In genomic region chr22:20979940-20980453, GRCh38 we compare ENCODE assay signal across 13 cellular contexts. TPM values are rescaled to one million over a fixed set of nuclear protein-coding genes. Genes with fewer than 3 reads are reported as not detected.
A peak's percentile ranks its signal among the peaks of the same experiment; 100 is the strongest.
DNase-seq lines count a peak whose midpoint lies in the region; ATAC-seq and TF ChIP-seq lines count a peak whose summit lies in the region.
"Had no signal": no experiment of that assay in that cellular context is flagged by ENCODE, and none has a peak within 500 bp of the region (broad histone marks: within the 10 kb centered on the region; RNA-seq: fewer than 3 reads in every experiment).

No MANE protein-coding gene starts in this region.

- peak overlapping the region; percentile 78 for H3K4me3 Mint-ChIP-seq in endothelial cell (ENCODE audit: unreplicated experiment)
- H3K4me3 Mint-ChIP-seq in naive B cell: peak overlapping the region in 6 of 8 donors; percentile 29 to 91 (median 54)

- intact Hi-C loops in heart right ventricle (cut with DNase I) (loop anchor here in 5 of 10 donors (2.0 to 10.0 kb wide), 6 partner anchors 63 to 95 kb away; partner anchors contain the start of genes CRKL (in 4 of the 5) and LRRC74B (in 1 of the 5)), left cardiac atrium (cut with DNase I) (no loop called here), vagina (cut with DNase I) (no loop called here)

- POLR2A ChIA-PET in HEK293T (lab: Yijun Ruan, JAX): interaction anchor here (0.6 to 4.1 kb wide), 4 partner anchors 10 to 24 kb away, joined by 4 to 121 read pairs (median 68); partner anchors contain the start of genes AIFM3 and THAP7

- TF ChIP-seq POLR2A in vagina (IDR thresholded peaks at IDR 0.05): no peak

- H3K9me3 Mint-ChIP-seq in endothelial cell (ENCODE audit: unreplicated experiment) (no peaks in the 10 kb centered on the region), naive B cell (peaks cover 0 to 4% (median 0%) of the 10 kb centered on the region in 7 donors)

- H3K27me3 ChIP-seq in heart right ventricle (no peaks in the 10 kb centered on the region), vagina (no peaks in the 10 kb centered on the region)
- H3K27me3 ChIP-seq: right atrium auricular region had no signal

- H3K4me1 Mint-ChIP-seq in endothelial cell (ENCODE audit: unreplicated experiment) (peaks cover 14% of the 10 kb centered on the region), naive B cell (peaks cover 34 to 46% (median 40%) of the 10 kb centered on the region in 3 donors)

- H3K27ac Mint-ChIP-seq in endothelial cell (ENCODE audit: unreplicated experiment): peak overlapping the region; percentile 75
- peak overlapping the region in 2 of 6 donors; percentile 31 to 89 for H3K27ac Mint-ChIP-seq in naive B cell
- H3K27ac Mint-ChIP-seq: HFFc6 had no signal

- CTCF ChIA-PET in HEK293T (lab: Yijun Ruan, JAX): no interaction called here

- ATAC-seq in heart right ventricle (no peak), left cardiac atrium (no peak), naive B cell (ENCODE audit: low read depth in 2 of 2) (no peak), HG02763 (IDR thresholded peaks at IDR 0.05; ENCODE audit: unreplicated experiment) (no peak)

- H3K27ac ChIP-seq in heart right ventricle: peak overlapping the region in 1 of 10 donors; percentile 3
- no peak overlapping the region for H3K27ac ChIP-seq in vagina

- WGBS in heart right ventricle, 2 donors: 37 to 44% methylated on average over 13 of the region's 13 CpGs

- H3K27me3 Mint-ChIP-seq in endothelial cell (ENCODE audit: unreplicated experiment) (peaks cover 21% of the 10 kb centered on the region), naive B cell (peaks cover 0 to 37% (median 8%) of the 10 kb centered on the region in 3 donors)
- H3K27me3 Mint-ChIP-seq: stimulated activated memory B cell treated with anti-CD40 and anti-IgM and Interleukin-4, amounts not matched to agents 10 μg/mL and 1 μg/mL and 100 μg/mL, for 72 hours had no signal

- H3K36me3 Mint-ChIP-seq in endothelial cell (ENCODE audit: low read depth, unreplicated experiment): no peaks in the 10 kb centered on the region
- no peaks in the 10 kb centered on the region for H3K36me3 Mint-ChIP-seq in naive B cell

- DNase-seq in heart right ventricle: no peak
- no peak for DNase-seq in left cardiac atrium
- no peak for DNase-seq in endothelial cell (ENCODE audit: low spot score)
- DNase-seq in naive B cell: no peak
- DNase-seq in vagina (ENCODE audit: extremely low spot score in 2 of 2): no peak
- DNase-seq in A172 (ENCODE audit: low spot score): no peak
- no peak for DNase-seq in HEK293T (ENCODE audit: extremely low spot score)
- DNase-seq: HFFc6 had no signal

- H3K36me3 ChIP-seq in heart right ventricle (peaks cover 0 to 15% (median 0%) of the 10 kb centered on the region in 9 donors), vagina (no peaks in the 10 kb centered on the region)
- H3K36me3 ChIP-seq: right atrium auricular region had no signal

- peak overlapping the region in 8 of 10 donors; percentile 15 to 41 (median 32) for H3K4me3 ChIP-seq in heart right ventricle
- H3K4me3 ChIP-seq in vagina: peak overlapping the region; percentile 28 to 43

- peaks cover 20 to 42% (median 34%) of the 10 kb centered on the region in 9 donors for H3K4me1 ChIP-seq in heart right ventricle
- H3K4me1 ChIP-seq in vagina: peaks cover 40% of the 10 kb centered on the region

- peaks cover 0 to 10% (median 6%) of the 10 kb centered on the region in 11 donors for H3K9me3 ChIP-seq in heart right ventricle
- peaks cover 5% of the 10 kb centered on the region for H3K9me3 ChIP-seq in vagina

- TF ChIP-seq CTCF in heart right ventricle (IDR thresholded peaks at IDR 0.05) (no peak), endothelial cell (IDR thresholded peaks at IDR 0.05; ENCODE audit: unreplicated experiment) (no peak), vagina (IDR thresholded peaks at IDR 0.05) (no peak)

TF ChIP-seq in HEK293T, 16 proteins besides CTCF, POLR2A, EP300 and RAD21:
- no peak for TF ChIP-seq HDGF (IDR thresholded peaks at IDR 0.05; ENCODE audit: borderline replicate concordance)
- no peak for TF ChIP-seq ZNF384 (IDR thresholded peaks at IDR 0.05)
- TF ChIP-seq SP1 (IDR thresholded peaks at IDR 0.05): no peak
- no peak for TF ChIP-seq LEF1 (IDR thresholded peaks at IDR 0.05; ENCODE audit: borderline replicate concordance)
- no peak for TF ChIP-seq TARDBP (IDR thresholded peaks at IDR 0.05)
- no peak for TF ChIP-seq L3MBTL2 (conservative IDR thresholded peaks at IDR 0.05)
- no peak for TF ChIP-seq BHLHE40 (IDR thresholded peaks at IDR 0.05; ENCODE audit: borderline replicate concordance)

RNA-seq across cellular contexts. Expression of gene LZTR1, which starts 2.1 kb away (rescaled TPM):
- 10 to 100 TPM; 14.7 to 32.5 (median 23.7) TPM for total RNA-seq in heart right ventricle
- polyA plus RNA-seq in heart right ventricle: 10 to 100 TPM; 25.0 to 36.5 TPM
- 10 to 100 TPM; 26.9 to 29.1 TPM for total RNA-seq in left cardiac atrium
- total RNA-seq in endothelial cell (ENCODE audit: unreplicated experiment): 113 TPM
- 10 to 100 TPM in 2 of 6 donors, 1 to 10 TPM in 4; 3.6 to 15.0 (median 9.3) TPM for polyA plus RNA-seq in naive B cell (ENCODE audit: low read depth in 6 of 6)
- total RNA-seq in vagina: 61.9 TPM
- 18.9 and 21.9 TPM in 2 replicates for total RNA-seq in A172 (2014; rRNA removed; shearing (Covaris generic))

RNA-seq across cellular contexts. Expression of gene AIFM3, which starts 12.9 kb away (rescaled TPM):
- total RNA-seq in heart right ventricle: 1 to 10 TPM in 3 of 10 donors, under 1 TPM in 6, not detected in 1; 0.24 to 1.5 (median 0.50) TPM
- polyA plus RNA-seq in heart right ventricle: 1 to 10 TPM in 1 of 2 donors, under 1 TPM in 1; 0.29 to 1.5 TPM
- 1 to 10 TPM; 1.5 to 2.4 TPM for total RNA-seq in left cardiac atrium
- total RNA-seq in endothelial cell (ENCODE audit: unreplicated experiment): 0.15 TPM
- under 1 TPM in 2 of 6 donors, not detected in 4; 0.26 to 0.82 TPM for polyA plus RNA-seq in naive B cell (ENCODE audit: low read depth in 6 of 6)
- total RNA-seq in vagina: not detected
- 1.4 TPM in 1 of 2 replicates, not detected in the other for total RNA-seq in A172 (2014; rRNA removed; shearing (Covaris generic))
- total RNA-seq: HT1080 had no signal

RNA-seq across cellular contexts. Expression of gene THAP7, which starts 21.9 kb away (rescaled TPM):
- 10 to 100 TPM; 15.5 to 26.3 (median 17.5) TPM for total RNA-seq in heart right ventricle
- polyA plus RNA-seq in heart right ventricle: 10 to 100 TPM; 29.3 to 54.9 TPM
- 10 to 100 TPM; 20.9 to 22.1 TPM for total RNA-seq in left cardiac atrium
- 13.5 TPM for total RNA-seq in endothelial cell (ENCODE audit: unreplicated experiment)
- polyA plus RNA-seq in naive B cell (ENCODE audit: low read depth in 6 of 6): 10 to 100 TPM; 36.6 to 43.6 (median 40.9) TPM
- 34.9 TPM for total RNA-seq in vagina
- total RNA-seq in A172 (2014; rRNA removed; shearing (Covaris generic)): 46.9 and 49.0 TPM in 2 replicates

RNA-seq across cellular contexts. Expression of gene P2RX6, which starts 35.0 kb away (rescaled TPM):
- total RNA-seq in heart right ventricle (1 to 10 TPM in 9 of 10 donors, under 1 TPM in 1; 0.81 to 7.7 (median 3.9) TPM), left cardiac atrium (1 to 10 TPM; 2.2 to 4.6 TPM), endothelial cell (ENCODE audit: unreplicated experiment) (not detected), vagina (1.7 TPM)
- polyA plus RNA-seq in heart right ventricle (under 1 TPM; 0.07 to 0.80 TPM), naive B cell (ENCODE audit: low read depth in 6 of 6) (under 1 TPM in 1 of 6 donors, not detected in 5; 0.44 TPM)
- total RNA-seq in A172 (2014; rRNA removed; shearing (Covaris generic)): 2.8 and 3.5 TPM in 2 replicates

RNA-seq across cellular contexts. Expression of gene SLC7A4, which starts 52.4 kb away (rescaled TPM):
- total RNA-seq in heart right ventricle (under 1 TPM in 4 of 10 donors, not detected in 6; 0.14 to 0.78 (median 0.20) TPM), left cardiac atrium (under 1 TPM; 0.47 to 0.68 TPM), endothelial cell (ENCODE audit: unreplicated experiment) (not detected), vagina (0.98 TPM)
- polyA plus RNA-seq in heart right ventricle (under 1 TPM in 1 of 2 donors, not detected in 1; 0.07 TPM), naive B cell (ENCODE audit: low read depth in 6 of 6) (not detected)
- not detected in 2 replicates for total RNA-seq in A172 (2014; rRNA removed; shearing (Covaris generic))
- total RNA-seq: HT1080; T-helper 2 cell treated with Interferon-gamma antibody and Interleukin-4, amounts not matched to agents 100 ng/mL and 5 ng/mL, for 36 hours had no signal
